2 cellular contexts compared by ENCODE assay signal in the genomic region with DNA sequence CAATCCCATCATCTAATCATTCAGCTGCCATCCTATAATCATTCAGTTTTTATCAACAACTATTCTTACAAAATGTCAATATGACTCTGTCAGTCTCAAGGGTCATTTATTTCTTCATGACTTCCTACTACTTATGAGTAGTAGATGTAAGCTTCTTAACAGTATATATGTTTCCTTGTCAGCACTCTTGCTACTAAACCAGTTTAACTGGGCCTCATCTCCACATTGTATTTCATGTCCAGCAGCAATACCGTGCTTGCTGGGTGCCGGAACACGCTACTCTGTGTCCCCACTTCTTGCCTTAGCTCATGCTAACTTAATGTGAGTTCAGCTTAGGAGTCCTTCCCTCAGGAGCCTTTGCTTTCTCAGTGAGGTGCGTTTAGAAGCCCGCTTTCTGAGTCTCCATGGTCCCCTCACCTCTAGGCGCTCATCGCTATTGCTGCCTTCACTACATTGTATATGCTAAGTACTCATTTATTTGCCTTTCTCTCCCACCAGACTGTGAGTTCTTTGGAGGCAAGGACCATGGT.
TF ChIP-seq lines count a peak whose summit lies in the region.

No MANE protein-coding gene starts in this region.

TF ChIP-seq in SK-N-SH treated with all-trans-retinoic acid at 6 μM for 48 hours, 23 proteins besides CTCF, POLR2A, EP300 and RAD21:
- TF ChIP-seq, protein P1, sequence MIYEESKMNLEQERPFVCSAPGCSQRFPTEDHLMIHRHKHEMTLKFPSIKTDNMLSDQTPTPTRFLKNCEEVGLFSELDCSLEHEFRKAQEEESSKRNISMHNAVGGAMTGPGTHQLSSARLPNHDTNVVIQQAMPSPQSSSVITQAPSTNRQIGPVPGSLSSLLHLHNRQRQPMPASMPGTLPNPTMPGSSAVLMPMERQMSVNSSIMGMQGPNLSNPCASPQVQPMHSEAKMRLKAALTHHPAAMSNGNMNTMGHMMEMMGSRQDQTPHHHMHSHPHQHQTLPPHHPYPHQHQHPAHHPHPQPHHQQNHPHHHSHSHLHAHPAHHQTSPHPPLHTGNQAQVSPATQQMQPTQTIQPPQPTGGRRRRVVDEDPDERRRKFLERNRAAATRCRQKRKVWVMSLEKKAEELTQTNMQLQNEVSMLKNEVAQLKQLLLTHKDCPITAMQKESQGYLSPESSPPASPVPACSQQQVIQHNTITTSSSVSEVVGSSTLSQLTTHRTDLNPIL (CRISPR knock-in tag; IDR thresholded peaks at IDR 0.05; ENCODE audit: low read depth): no peak
- no peak for TF ChIP-seq ZNF8 (CRISPR knock-in tag; IDR thresholded peaks at IDR 0.05)
- TF ChIP-seq RARB (CRISPR knock-in tag; IDR thresholded peaks at IDR 0.05): no peak
- no peak for TF ChIP-seq OSR1 (CRISPR knock-in tag; IDR thresholded peaks at IDR 0.05)
- TF ChIP-seq ARNTL (CRISPR knock-in tag; IDR thresholded peaks at IDR 0.05; ENCODE audit: borderline replicate concordance, low read depth): no peak
- no peak for TF ChIP-seq ISL1 (CRISPR knock-in tag; IDR thresholded peaks at IDR 0.05)
- no peak for TF ChIP-seq CSDC2 (CRISPR knock-in tag; IDR thresholded peaks at IDR 0.05)
- TF ChIP-seq, protein P2, sequence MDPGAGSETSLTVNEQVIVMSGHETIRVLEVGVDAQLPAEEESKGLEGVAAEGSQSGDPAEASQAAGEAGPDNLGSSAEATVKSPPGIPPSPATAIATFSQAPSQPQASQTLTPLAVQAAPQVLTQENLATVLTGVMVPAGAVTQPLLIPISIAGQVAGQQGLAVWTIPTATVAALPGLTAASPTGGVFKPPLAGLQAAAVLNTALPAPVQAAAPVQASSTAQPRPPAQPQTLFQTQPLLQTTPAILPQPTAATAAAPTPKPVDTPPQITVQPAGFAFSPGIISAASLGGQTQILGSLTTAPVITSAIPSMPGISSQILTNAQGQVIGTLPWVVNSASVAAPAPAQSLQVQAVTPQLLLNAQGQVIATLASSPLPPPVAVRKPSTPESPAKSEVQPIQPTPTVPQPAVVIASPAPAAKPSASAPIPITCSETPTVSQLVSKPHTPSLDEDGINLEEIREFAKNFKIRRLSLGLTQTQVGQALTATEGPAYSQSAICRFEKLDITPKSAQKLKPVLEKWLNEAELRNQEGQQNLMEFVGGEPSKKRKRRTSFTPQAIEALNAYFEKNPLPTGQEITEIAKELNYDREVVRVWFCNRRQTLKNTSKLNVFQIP (CRISPR knock-in tag; IDR thresholded peaks at IDR 0.05; ENCODE audit: borderline replicate concordance, low read depth): no peak
- TF ChIP-seq, protein P3, sequence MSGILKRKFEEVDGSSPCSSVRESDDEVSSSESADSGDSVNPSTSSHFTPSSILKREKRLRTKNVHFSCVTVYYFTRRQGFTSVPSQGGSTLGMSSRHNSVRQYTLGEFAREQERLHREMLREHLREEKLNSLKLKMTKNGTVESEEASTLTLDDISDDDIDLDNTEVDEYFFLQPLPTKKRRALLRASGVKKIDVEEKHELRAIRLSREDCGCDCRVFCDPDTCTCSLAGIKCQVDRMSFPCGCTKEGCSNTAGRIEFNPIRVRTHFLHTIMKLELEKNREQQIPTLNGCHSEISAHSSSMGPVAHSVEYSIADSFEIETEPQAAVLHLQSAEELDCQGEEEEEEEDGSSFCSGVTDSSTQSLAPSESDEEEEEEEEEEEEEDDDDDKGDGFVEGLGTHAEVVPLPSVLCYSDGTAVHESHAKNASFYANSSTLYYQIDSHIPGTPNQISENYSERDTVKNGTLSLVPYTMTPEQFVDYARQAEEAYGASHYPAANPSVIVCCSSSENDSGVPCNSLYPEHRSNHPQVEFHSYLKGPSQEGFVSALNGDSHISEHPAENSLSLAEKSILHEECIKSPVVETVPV (CRISPR knock-in tag; IDR thresholded peaks at IDR 0.05): no peak
- no peak for TF ChIP-seq ZFP3 (CRISPR knock-in tag; IDR thresholded peaks at IDR 0.05)
- TF ChIP-seq ZC3H10 (CRISPR knock-in tag; IDR thresholded peaks at IDR 0.05): no peak
- TF ChIP-seq PPARA (CRISPR knock-in tag; IDR thresholded peaks at IDR 0.05; ENCODE audit: borderline replicate concordance): no peak
- no peak for TF ChIP-seq ESRRG (CRISPR knock-in tag; IDR thresholded peaks at IDR 0.05)
- no peak for TF ChIP-seq TOX (CRISPR knock-in tag; IDR thresholded peaks at IDR 0.05; ENCODE audit: borderline replicate concordance)
- no peak for TF ChIP-seq ZNF70 (CRISPR knock-in tag; IDR thresholded peaks at IDR 0.05)
- TF ChIP-seq ZNF565 (CRISPR knock-in tag; conservative IDR thresholded peaks at IDR 0.05; ENCODE audit: low read depth): no peak
- no peak for TF ChIP-seq SNAI2 (CRISPR knock-in tag; IDR thresholded peaks at IDR 0.05)

TF ChIP-seq in SK-N-SH, 30 proteins besides CTCF, POLR2A, EP300 and RAD21:
- no peak for TF ChIP-seq FOSL2 (IDR thresholded peaks at IDR 0.05; ENCODE audit: borderline replicate concordance, low read depth)
- no peak for TF ChIP-seq TAF1 (IDR thresholded peaks at IDR 0.05; ENCODE audit: borderline replicate concordance, low read depth, low read length)
- no peak for TF ChIP-seq YY1 (IDR thresholded peaks at IDR 0.05; ENCODE audit: low read depth)
- TF ChIP-seq SMC3 (IDR thresholded peaks at IDR 0.05; ENCODE audit: low read depth, low read length): no peak
- TF ChIP-seq SIN3A (IDR thresholded peaks at IDR 0.05; ENCODE audit: borderline replicate concordance, low read depth, low read length): no peak
- TF ChIP-seq ELF1 (IDR thresholded peaks at IDR 0.05): no peak
- no peak for TF ChIP-seq TCF12 (IDR thresholded peaks at IDR 0.05)
- TF ChIP-seq NFIC (IDR thresholded peaks at IDR 0.05; ENCODE audit: borderline replicate concordance): no peak
- TF ChIP-seq, protein P4, sequence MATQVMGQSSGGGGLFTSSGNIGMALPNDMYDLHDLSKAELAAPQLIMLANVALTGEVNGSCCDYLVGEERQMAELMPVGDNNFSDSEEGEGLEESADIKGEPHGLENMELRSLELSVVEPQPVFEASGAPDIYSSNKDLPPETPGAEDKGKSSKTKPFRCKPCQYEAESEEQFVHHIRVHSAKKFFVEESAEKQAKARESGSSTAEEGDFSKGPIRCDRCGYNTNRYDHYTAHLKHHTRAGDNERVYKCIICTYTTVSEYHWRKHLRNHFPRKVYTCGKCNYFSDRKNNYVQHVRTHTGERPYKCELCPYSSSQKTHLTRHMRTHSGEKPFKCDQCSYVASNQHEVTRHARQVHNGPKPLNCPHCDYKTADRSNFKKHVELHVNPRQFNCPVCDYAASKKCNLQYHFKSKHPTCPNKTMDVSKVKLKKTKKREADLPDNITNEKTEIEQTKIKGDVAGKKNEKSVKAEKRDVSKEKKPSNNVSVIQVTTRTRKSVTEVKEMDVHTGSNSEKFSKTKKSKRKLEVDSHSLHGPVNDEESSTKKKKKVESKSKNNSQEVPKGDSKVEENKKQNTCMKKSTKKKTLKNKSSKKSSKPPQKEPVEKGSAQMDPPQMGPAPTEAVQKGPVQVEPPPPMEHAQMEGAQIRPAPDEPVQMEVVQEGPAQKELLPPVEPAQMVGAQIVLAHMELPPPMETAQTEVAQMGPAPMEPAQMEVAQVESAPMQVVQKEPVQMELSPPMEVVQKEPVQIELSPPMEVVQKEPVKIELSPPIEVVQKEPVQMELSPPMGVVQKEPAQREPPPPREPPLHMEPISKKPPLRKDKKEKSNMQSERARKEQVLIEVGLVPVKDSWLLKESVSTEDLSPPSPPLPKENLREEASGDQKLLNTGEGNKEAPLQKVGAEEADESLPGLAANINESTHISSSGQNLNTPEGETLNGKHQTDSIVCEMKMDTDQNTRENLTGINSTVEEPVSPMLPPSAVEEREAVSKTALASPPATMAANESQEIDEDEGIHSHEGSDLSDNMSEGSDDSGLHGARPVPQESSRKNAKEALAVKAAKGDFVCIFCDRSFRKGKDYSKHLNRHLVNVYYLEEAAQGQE (IDR thresholded peaks at IDR 0.05; ENCODE audit: low read depth, low read length): no peak
- no peak for TF ChIP-seq RFX5 (IDR thresholded peaks at IDR 0.05; ENCODE audit: low read length)
- TF ChIP-seq, protein P5, sequence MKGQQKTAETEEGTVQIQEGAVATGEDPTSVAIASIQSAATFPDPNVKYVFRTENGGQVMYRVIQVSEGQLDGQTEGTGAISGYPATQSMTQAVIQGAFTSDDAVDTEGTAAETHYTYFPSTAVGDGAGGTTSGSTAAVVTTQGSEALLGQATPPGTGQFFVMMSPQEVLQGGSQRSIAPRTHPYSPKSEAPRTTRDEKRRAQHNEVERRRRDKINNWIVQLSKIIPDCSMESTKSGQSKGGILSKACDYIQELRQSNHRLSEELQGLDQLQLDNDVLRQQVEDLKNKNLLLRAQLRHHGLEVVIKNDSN (IDR thresholded peaks at IDR 0.05; ENCODE audit: borderline replicate concordance, low read depth): no peak
- TF ChIP-seq, protein P6, sequence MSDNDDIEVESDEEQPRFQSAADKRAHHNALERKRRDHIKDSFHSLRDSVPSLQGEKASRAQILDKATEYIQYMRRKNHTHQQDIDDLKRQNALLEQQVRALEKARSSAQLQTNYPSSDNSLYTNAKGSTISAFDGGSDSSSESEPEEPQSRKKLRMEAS (IDR thresholded peaks at IDR 0.05; ENCODE audit: low read depth): no peak
- TF ChIP-seq TEAD4 (IDR thresholded peaks at IDR 0.05; ENCODE audit: borderline replicate concordance, insufficient read depth): no peak
- TF ChIP-seq EZH2phosphoT487 (IDR thresholded peaks at IDR 0.05; ENCODE audit: borderline replicate concordance, low read depth): no peak
- no peak for TF ChIP-seq JUND (IDR thresholded peaks at IDR 0.05)
- TF ChIP-seq GABPA (IDR thresholded peaks at IDR 0.05; ENCODE audit: low read depth): no peak
- no peak for TF ChIP-seq RCOR1 (IDR thresholded peaks at IDR 0.05; ENCODE audit: low read length)
- TF ChIP-seq MXI1 (IDR thresholded peaks at IDR 0.05; ENCODE audit: low read depth, low read length): no peak
- no peak for TF ChIP-seq FOXJ3 (CRISPR knock-in tag; IDR thresholded peaks at IDR 0.05)
